ENCODE assay signal across 9 cellular contexts in genomic region chr17:50218771-50219315, GRCh38. TPM values are rescaled to one million over a fixed set of nuclear protein-coding genes. Genes with fewer than 3 reads are reported as not detected.
DNase-seq lines count a peak whose midpoint lies in the region; ATAC-seq and TF ChIP-seq lines count a peak whose summit lies in the region.
"Had no signal": no experiment of that assay in that cellular context is flagged by ENCODE, and none has a peak within 500 bp of the region (broad histone marks: within the 10 kb centered on the region; RNA-seq: fewer than 3 reads in every experiment).

No MANE protein-coding gene starts in this region.

- no peak overlapping the region for H2AFZ ChIP-seq in OCI-LY3 (ENCODE audit: low read depth, low read length)

- H3K79me2 ChIP-seq in OCI-LY3 (ENCODE audit: low read length): no peaks in the 10 kb centered on the region

- peak overlapping the region in 8 of 11 experiments; percentile 3 to 30 (median 18); a peak in 7 of 22 replicates for H3K4me2 ChIP-seq in BLaER1 treated with 17β-estradiol and CSF1 and Interleukin-3, amounts not matched to agents 10 nM and 100 nM
- peak overlapping the region; percentile 10 for H3K4me2 ChIP-seq in OCI-LY3 (ENCODE audit: low read length)

- no peak for TF ChIP-seq CTCF in OCI-LY3 (IDR thresholded peaks at IDR 0.05; ENCODE audit: low read depth, low read length)
- no peak for TF ChIP-seq CTCF in epithelial cell of esophagus (IDR thresholded peaks at IDR 0.05; ENCODE audit: insufficient read depth, low read depth, low read length, missing control alignments)
- TF ChIP-seq CTCF in progenitor cell of endocrine pancreas (IDR thresholded peaks at IDR 0.05; ENCODE audit: unreplicated experiment): no peak

- H3K27ac ChIP-seq in BLaER1 treated with 17β-estradiol and CSF1 and Interleukin-3, amounts not matched to agents 10 nM and 100 nM: no peak overlapping the region
- H3K27ac ChIP-seq in OCI-LY3 (ENCODE audit: low read length): no peak overlapping the region

- no peaks in the 10 kb centered on the region for H3K9me3 Mint-ChIP-seq in progenitor cell of endocrine pancreas (ENCODE audit: low read depth)

- peaks cover 0 to under 1% (median 0%) of the 10 kb centered on the region in 11 experiments; a peak in 1 of 22 replicates for H3K9me3 ChIP-seq in BLaER1 treated with 17β-estradiol and CSF1 and Interleukin-3, amounts not matched to agents 10 nM and 100 nM (replicated peaks in 1 of 11)
- no peaks in the 10 kb centered on the region for H3K9me3 ChIP-seq in OCI-LY3 (ENCODE audit: insufficient read depth, low read length)

- H4K20me1 ChIP-seq in BLaER1 treated with 17β-estradiol and CSF1 and Interleukin-3, amounts not matched to agents 10 nM and 100 nM: no peaks in the 10 kb centered on the region
- H4K20me1 ChIP-seq in OCI-LY3 (ENCODE audit: insufficient read depth, low read length): no peaks in the 10 kb centered on the region

- H3K27ac Mint-ChIP-seq in progenitor cell of endocrine pancreas: peak overlapping the region; percentile 11
- H3K27ac Mint-ChIP-seq: activated CD8-positive, alpha-beta memory T cell treated with anti-CD3 and anti-CD28 coated beads, Interleukin-2, amount 10 ng/mL, durations not matched to agents 7 days and 5 days had no signal

- H3K4me1 ChIP-seq in BLaER1 treated with 17β-estradiol and CSF1 and Interleukin-3, amounts not matched to agents 10 nM and 100 nM: peaks cover 23 to 45% (median 31%) of the 10 kb centered on the region in 10 experiments
- peaks cover 29% of the 10 kb centered on the region for H3K4me1 ChIP-seq in OCI-LY3 (ENCODE audit: low read length)

- no peak overlapping the region for H3K9ac ChIP-seq in BLaER1 treated with 17β-estradiol and CSF1 and Interleukin-3, amounts not matched to agents 10 nM and 100 nM
- H3K9ac ChIP-seq in OCI-LY3 (ENCODE audit: low read length): no peak overlapping the region

- H3K27me3 Mint-ChIP-seq in progenitor cell of endocrine pancreas: peaks cover 3% of the 10 kb centered on the region

- H3K4me3 ChIP-seq in BLaER1 treated with 17β-estradiol and CSF1 and Interleukin-3, amounts not matched to agents 10 nM and 100 nM: no peak overlapping the region
- H3K4me3 ChIP-seq in OCI-LY3 (ENCODE audit: low read length) (no peak overlapping the region), epithelial cell of esophagus (ENCODE audit: low read length) (no peak overlapping the region)

- no peaks in the 10 kb centered on the region for H3K36me3 ChIP-seq in BLaER1 treated with 17β-estradiol and CSF1 and Interleukin-3, amounts not matched to agents 10 nM and 100 nM
- H3K36me3 ChIP-seq in OCI-LY3 (replicated peaks; ENCODE audit: low read depth, low read length): no peaks in the 10 kb centered on the region

- H3K27me3 ChIP-seq in BLaER1 treated with 17β-estradiol and CSF1 and Interleukin-3, amounts not matched to agents 10 nM and 100 nM: peaks cover 0 to 6% (median 0%) of the 10 kb centered on the region in 11 experiments; a peak in 3 of 22 replicates
- 0 out of 2 replicates have a peak, but pooled peaks cover 4% of the 10 kb centered on the region for H3K27me3 ChIP-seq in OCI-LY3 (ENCODE audit: low read depth, low read length)

- no peak for ATAC-seq in HG03354 (IDR thresholded peaks at IDR 0.05; ENCODE audit: poor library complexity, severe bottlenecking, unreplicated experiment)
- ATAC-seq: activated CD8-positive, alpha-beta memory T cell treated with anti-CD3 and anti-CD28 coated beads, Interleukin-2, amount 10 ng/mL, durations not matched to agents 7 days and 5 days had no signal

- DNase-seq in epithelial cell of esophagus (ENCODE audit: low read depth) (peak; percentile 68), progenitor cell of endocrine pancreas (ENCODE audit: low spot score, unreplicated experiment) (no peak), T-helper 9 cell (no peak), NCI-H146 treated with DMSO at 0.1 percent for 48 hours (lab: John Stamatoyannopoulos, UW; ENCODE audit: unreplicated experiment) (no peak)
- no peak for DNase-seq in activated CD4-positive, alpha-beta T cell treated with anti-CD3 and anti-CD28 coated beads for 4 hours
- DNase-seq: activated CD8-positive, alpha-beta memory T cell treated with anti-CD3 and anti-CD28 coated beads, Interleukin-2, amount 10 ng/mL, durations not matched to agents 7 days and 5 days had no signal

- no peak overlapping the region for H3K4me3 Mint-ChIP-seq in progenitor cell of endocrine pancreas (ENCODE audit: low read depth)
- H3K4me3 Mint-ChIP-seq: activated CD8-positive, alpha-beta memory T cell treated with anti-CD3 and anti-CD28 coated beads, Interleukin-2, amount 10 ng/mL, durations not matched to agents 7 days and 5 days had no signal

- H3K4me1 Mint-ChIP-seq in progenitor cell of endocrine pancreas (ENCODE audit: low read depth): peaks cover 18% of the 10 kb centered on the region

- no peaks in the 10 kb centered on the region for H3K36me3 Mint-ChIP-seq in progenitor cell of endocrine pancreas (ENCODE audit: insufficient read depth)
- H3K36me3 Mint-ChIP-seq: activated CD8-positive, alpha-beta memory T cell treated with anti-CD3 and anti-CD28 coated beads, Interleukin-2, amount 10 ng/mL, durations not matched to agents 7 days and 5 days had no signal

RNA-seq across cellular contexts. Expression of gene COL1A1, which starts 17.4 kb away (rescaled TPM):
- 26.7 and 38.4 TPM in 2 replicates for total RNA-seq in progenitor cell of endocrine pancreas

RNA-seq across cellular contexts. Expression of gene SGCA, which starts 53.0 kb away (rescaled TPM):
- total RNA-seq in progenitor cell of endocrine pancreas: not detected in 2 replicates

RNA-seq across cellular contexts. Expression of gene TMEM92, which starts 55.4 kb away (rescaled TPM):
- 7.4 and 7.6 TPM in 2 replicates for total RNA-seq in progenitor cell of endocrine pancreas
